ENCODE assay signal across 16 cellular contexts in the genomic region with DNA sequence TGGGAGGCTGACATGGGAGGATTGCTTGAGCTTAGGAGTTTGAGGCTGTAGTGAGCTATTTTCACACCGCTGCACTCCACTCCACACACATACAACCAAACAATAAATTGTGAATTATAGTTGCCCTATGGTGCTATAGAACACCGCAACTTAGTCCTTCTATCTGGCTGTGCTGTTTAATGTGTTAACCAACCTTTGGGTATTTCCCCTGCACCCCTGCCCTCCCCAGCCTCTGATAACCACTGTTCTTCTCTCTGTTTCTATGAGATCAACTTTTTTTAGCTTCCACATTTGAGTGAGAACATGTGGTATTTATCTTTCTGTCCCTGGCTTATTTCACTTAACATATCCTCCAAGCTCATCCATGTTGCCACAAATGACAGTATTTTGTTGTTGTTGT. TPM values are rescaled to one million over a fixed set of nuclear protein-coding genes. Genes with fewer than 3 reads are reported as not detected.
DNase-seq lines count a peak whose midpoint lies in the region; ATAC-seq and TF ChIP-seq lines count a peak whose summit lies in the region.
"Had no signal": no experiment of that assay in that cellular context is flagged by ENCODE, and none has a peak within 500 bp of the region (broad histone marks: within the 10 kb centered on the region; RNA-seq: fewer than 3 reads in every experiment).

No MANE protein-coding gene starts in this region.

- no peaks in the 10 kb centered on the region for H3K9me3 Mint-ChIP-seq in activated CD4-positive, alpha-beta T cell treated with anti-CD3 and anti-CD28 coated beads for 36 hours (ENCODE audit: low read depth)

- H3K4me1 ChIP-seq in mucosa of descending colon (ENCODE audit: low read depth) = no peaks in the 10 kb centered on the region

- no peak for DNase-seq in activated CD4-positive, alpha-beta T cell treated with anti-CD3 and anti-CD28 coated beads for 36 hours
- no peak for DNase-seq in activated CD4-positive, alpha-beta T cell treated with anti-CD3 and anti-CD28 coated beads, Interleukin-2, amount 50 U/mL, for 48 hours
- peak; percentile 23 for DNase-seq in stimulated activated CD8-positive, alpha-beta memory T cell treated with anti-CD3 and anti-CD28 coated beads, Interleukin-4, amount 100 ng/mL, for 48 hours
- DNase-seq in GDM1 (lab: John Stamatoyannopoulos, UW) (no peak), mucosa of descending colon (no peak)
- DNase-seq: activated CD4-positive, CD25-positive, alpha-beta regulatory T cell treated with anti-CD3 and anti-CD28 coated beads, Interleukin-2, amount 50 U/mL, for 72 hours; Kasumi-1; left colon; NCI-H1436 treated with DMSO at 0.1 percent for 48 hours; NCI-H345; SHP77 treated with DMSO at 0.1 percent for 48 hours; stimulated activated CD4-positive, alpha-beta T cell treated with anti-CD3 and anti-CD28 coated beads, Interleukin-4, amount 100 ng/mL, for 4 hours had no signal

- H3K27ac Mint-ChIP-seq in activated CD4-positive, alpha-beta T cell treated with anti-CD3 and anti-CD28 coated beads for 36 hours = no peak overlapping the region

- POLR2A ChIA-PET in activated CD4-positive, alpha-beta T cell treated with anti-CD3 and anti-CD28 coated beads for 36 hours (lab: Charles Lee) = interaction anchor here (1.0 kb wide), 1 partner anchor 9 kb away, joined by 3 read pairs; no protein-coding TSS in a partner anchor

- no peak overlapping the region for H3K4me3 ChIP-seq in mucosa of descending colon
- H3K4me3 ChIP-seq: tibial nerve had no signal

- CTCF ChIA-PET in activated CD4-positive, alpha-beta T cell treated with anti-CD3 and anti-CD28 coated beads for 36 hours (lab: Charles Lee) = interaction anchor here (0.5 to 1.4 kb wide), 3 partner anchors 15 to 193 kb away, joined by 3 to 6 read pairs (median 5); no protein-coding TSS in a partner anchor

- peaks cover 14% of the 10 kb centered on the region for H3K36me3 Mint-ChIP-seq in activated CD4-positive, alpha-beta T cell treated with anti-CD3 and anti-CD28 coated beads for 36 hours (ENCODE audit: low read depth)

- intact Hi-C loops in activated CD4-positive, alpha-beta T cell treated with anti-CD3 and anti-CD28 coated beads for 36 hours (cut with DNase I, micrococcal nuclease) = no loop called here
- intact Hi-C loops in mucosa of descending colon (cut with DNase I, micrococcal nuclease) = no loop called here

- no peaks in the 10 kb centered on the region for H3K9me3 ChIP-seq in mucosa of descending colon
- H3K9me3 ChIP-seq: tibial nerve had no signal

- H3K27me3 Mint-ChIP-seq in activated CD4-positive, alpha-beta T cell treated with anti-CD3 and anti-CD28 coated beads for 36 hours = no peaks in the 10 kb centered on the region

- H3K36me3 ChIP-seq in mucosa of descending colon (ENCODE audit: low read depth) = no peaks in the 10 kb centered on the region
- H3K36me3 ChIP-seq: tibial nerve had no signal

- H3K4me3 Mint-ChIP-seq in activated CD4-positive, alpha-beta T cell treated with anti-CD3 and anti-CD28 coated beads for 36 hours = no peak overlapping the region

- no peak for TF ChIP-seq CTCF in mucosa of descending colon (IDR thresholded peaks at IDR 0.05)

- peaks cover 45% of the 10 kb centered on the region for H3K4me1 Mint-ChIP-seq in activated CD4-positive, alpha-beta T cell treated with anti-CD3 and anti-CD28 coated beads for 36 hours

- ATAC-seq in activated CD4-positive, alpha-beta T cell treated with anti-CD3 and anti-CD28 coated beads for 36 hours = peak; percentile 60
- ATAC-seq in GM21381 (IDR thresholded peaks at IDR 0.05; ENCODE audit: unreplicated experiment) (peak; percentile 55), HG03066 (IDR thresholded peaks at IDR 0.05; ENCODE audit: low read depth, unreplicated experiment) (peak; percentile 70), GM21360 (IDR thresholded peaks at IDR 0.05; ENCODE audit: unreplicated experiment) (no peak), mucosa of descending colon (no peak)
- ATAC-seq: left colon had no signal

RNA-seq across cellular contexts. Expression of a gene that starts 32.5 kb away (rescaled TPM):
- total RNA-seq in activated CD4-positive, alpha-beta T cell treated with anti-CD3 and anti-CD28 coated beads for 36 hours = 10 to 100 TPM; 15.0 to 17.3 TPM
- total RNA-seq in mucosa of descending colon = 10 to 100 TPM; 16.6 to 28.7 (median 21.9) TPM

Comparison
In these comparisons a context has a peak if more than half of its experiments do, and no peak if none do; other contexts are left out.
1. ATAC-seq: peak in activated CD4-positive, alpha-beta T cell treated with anti-CD3 and anti-CD28 coated beads for 36 hours (single experiment), GM21381 (single experiment) and HG03066 (single experiment); none in GM21360 (single experiment) and mucosa of descending colon (single experiment).